Comparison of ENCODE assay signal across 1 cellular context in genomic region chr4:108592674-108592986, GRCh38.
TF ChIP-seq lines count a peak whose summit lies in the region.

No MANE protein-coding gene starts in this region.

TF ChIP-seq in IMR-90, 13 proteins besides CTCF, POLR2A, EP300 and RAD21:
- TF ChIP-seq SMC3 (IDR thresholded peaks at IDR 0.05; ENCODE audit: low read depth, low read length), result no peak
- TF ChIP-seq MAFK (IDR thresholded peaks at IDR 0.05; ENCODE audit: low read depth, low read length), result no peak
- no peak for TF ChIP-seq RFX5 (IDR thresholded peaks at IDR 0.05; ENCODE audit: low read depth, low read length)
